ENCODE assay signal across 8 cellular contexts in the genomic region with DNA sequence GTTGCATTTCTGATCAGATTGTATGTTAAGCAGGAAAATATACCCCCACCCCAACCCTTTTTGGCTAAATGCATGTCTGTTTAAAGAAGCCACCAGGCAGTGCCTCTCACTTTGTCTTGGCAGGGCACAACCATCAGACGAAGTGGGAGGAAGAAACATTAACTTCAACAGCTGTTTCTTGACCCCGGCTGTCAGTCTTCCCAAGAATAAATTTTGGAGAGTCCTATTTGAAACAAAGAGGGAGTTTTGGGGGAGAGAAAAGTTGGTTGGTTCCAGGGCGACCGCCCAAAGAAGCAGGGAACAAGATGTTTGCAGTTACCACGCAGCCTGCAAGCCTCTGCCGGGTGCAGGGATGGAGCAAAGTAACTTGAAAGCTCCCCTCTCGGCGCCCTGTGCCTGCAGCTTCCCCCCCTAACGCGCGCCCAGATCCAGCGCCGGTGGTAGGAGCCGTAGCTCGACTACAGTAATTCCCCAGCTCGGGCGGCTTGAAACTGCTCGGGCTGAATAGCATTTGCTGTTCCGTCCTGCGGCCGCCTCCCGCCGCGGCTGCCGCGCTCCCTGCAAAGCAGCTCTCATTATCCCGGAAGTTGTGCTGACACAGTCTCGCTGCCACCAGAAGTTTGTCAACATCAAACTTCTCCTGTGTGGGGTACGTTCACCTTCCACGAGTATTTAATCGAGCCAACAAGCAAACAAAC.
DNase-seq lines count a peak whose midpoint lies in the region; ATAC-seq, FAIRE-seq and TF ChIP-seq lines count a peak whose summit lies in the region.

No MANE protein-coding gene starts in this region.

- no peaks in the 10 kb centered on the region for H3K9me3 ChIP-seq in HCT116 (ENCODE audit: control insufficient read depth in 1 of 2, insufficient read depth in 1 of 2, low read depth in 1 of 2, low read length in 2 of 2)
- H3K9me3 ChIP-seq in SJSA1 (replicated peaks) = no peaks in the 10 kb centered on the region
- no peaks in the 10 kb centered on the region for H3K9me3 ChIP-seq in neuron (ENCODE audit: low read length)

- BruUV-seq in HCT116 (replicated peaks; lab: Mats Ljungman, UMichigan) = TSS peak; percentile 70

- POLR2A ChIA-PET in HCT116 (lab: Charles Lee) = interaction anchor here (0.6 to 1.7 kb wide), 9 partner anchors 62 to 1784 kb away, joined by 3 to 31 read pairs (median 3); a partner anchor contains a TSS

- H3K27ac Mint-ChIP-seq in activated naive CD4-positive, alpha-beta T cell treated with anti-CD3 and anti-CD28 coated beads for 36 hours = peak overlapping the region; percentile 92

- TF ChIP-seq POLR2A in HCT116 (IDR thresholded peaks at IDR 0.05; ENCODE audit: borderline replicate concordance, extremely low read depth, insufficient read depth, insufficient read length) = peak; percentile 47

- peaks cover 40% of the 10 kb centered on the region for H3K4me1 Mint-ChIP-seq in activated naive CD4-positive, alpha-beta T cell treated with anti-CD3 and anti-CD28 coated beads for 36 hours (ENCODE audit: low read depth)

- H3K27ac ChIP-seq in HCT116 (ENCODE audit: low read depth, low read length) = peak overlapping the region; percentile 81
- peak overlapping the region; percentile 73 for H3K27ac ChIP-seq in SJSA1

- no peaks in the 10 kb centered on the region for H3K9me2 ChIP-seq in HCT116 (ENCODE audit: insufficient read depth)

- H3K4me2 ChIP-seq in HCT116 (ENCODE audit: low read length) = peak overlapping the region; percentile 88

- CTCF ChIA-PET in HCT116 (lab: Charles Lee) = interaction anchor here (1.2 to 2.4 kb wide), 5 partner anchors 13 to 314 kb away, joined by 4 to 32 read pairs (median 8); a partner anchor contains a TSS
- CTCF ChIA-PET in activated naive CD4-positive, alpha-beta T cell treated with anti-CD3 and anti-CD28 coated beads for 36 hours (lab: Charles Lee) = interaction anchor here (0.5 to 4.4 kb wide), 8 partner anchors 13 to 656 kb away, joined by 3 to 23 read pairs (median 3); a partner anchor contains a TSS

- H3K36me3 ChIP-seq in HCT116 (ENCODE audit: control insufficient read depth in 1 of 2, insufficient read depth in 2 of 2, low read length in 2 of 2) = no peaks in the 10 kb centered on the region
- H3K36me3 ChIP-seq in SJSA1 = no peaks in the 10 kb centered on the region
- no peaks in the 10 kb centered on the region for H3K36me3 ChIP-seq in neuron (ENCODE audit: insufficient read depth, low read length)

- peak; percentile 82 for ATAC-seq in HCT116

- no peak for TF ChIP-seq CTCF in HCT116 (IDR thresholded peaks at IDR 0.05 in 2 of 3, conservative IDR thresholded peaks at IDR 0.05 in 1 of 3; ENCODE audit: borderline replicate concordance in 1 of 3, insufficient read depth in 1 of 3, low read depth in 2 of 3, low read length in 2 of 3)

- DNase-seq in HCT116 (ENCODE audit: low read depth, low spot score) (peak; percentile 84), MV-4-11 (lab: John Stamatoyannopoulos, UW) (peak; percentile 92), SJSA1 (ENCODE audit: low read depth in 1 of 2, low spot score in 2 of 2) (peak; percentile 88 to 93), frontal cortex (ENCODE audit: low spot score in 2 of 2) (peak; percentile 81 to 86), stromal cell of bone marrow (ENCODE audit: low read depth) (peak; percentile 93)
- DNase-seq in activated naive CD4-positive, alpha-beta T cell treated with anti-CD3 and anti-CD28 coated beads for 36 hours = peak; percentile 91

- peak overlapping the region; percentile 75 for H2AFZ ChIP-seq in HCT116 (ENCODE audit: low read depth, low read length, poor library complexity, severe bottlenecking)
- peak overlapping the region; percentile 39 for H2AFZ ChIP-seq in neuron (ENCODE audit: low read depth, low read length)

- RAD21 ChIA-PET in HCT116 (lab: Charles Lee; ENCODE audit: low non-redundant PET in 1 of 2, low total read pairs in 2 of 2, uncharacterized antibody in 2 of 2, unreplicated experiment in 2 of 2) = interaction anchor here (0.7 to 3.3 kb wide), 7 partner anchors 13 to 340 kb away, joined by 3 to 35 read pairs (median 7); a partner anchor contains a TSS

- no peaks in the 10 kb centered on the region for H3K9me3 Mint-ChIP-seq in activated naive CD4-positive, alpha-beta T cell treated with anti-CD3 and anti-CD28 coated beads for 36 hours

- peak overlapping the region; percentile 86 for H3K4me3 Mint-ChIP-seq in activated naive CD4-positive, alpha-beta T cell treated with anti-CD3 and anti-CD28 coated beads for 36 hours

- FAIRE-seq in G401.6 (lab: Jason Lieb, UNC) (peak; percentile 91), frontal cortex (lab: Jason Lieb, UNC) (no peak)

- H3K4me1 ChIP-seq in HCT116 (ENCODE audit: control insufficient read depth in 1 of 2, insufficient read depth in 2 of 2, low read length in 2 of 2) = peaks cover 40 to 52% of the 10 kb centered on the region in 2 experiments
- H3K4me1 ChIP-seq in SJSA1 (replicated peaks) = peaks cover 22% of the 10 kb centered on the region
- H3K4me1 ChIP-seq in neuron (ENCODE audit: insufficient read depth, low read length) = peaks cover 81% of the 10 kb centered on the region

- peak overlapping the region; percentile 52 for H3K9ac ChIP-seq in HCT116 (ENCODE audit: low read length)

- H3K27me3 ChIP-seq in HCT116 (ENCODE audit: insufficient read depth, low read length) = no peaks in the 10 kb centered on the region
- no peaks in the 10 kb centered on the region for H3K27me3 ChIP-seq in SJSA1 (replicated peaks)
- H3K27me3 ChIP-seq in neuron (ENCODE audit: insufficient read depth, low read length) = no peaks in the 10 kb centered on the region

- H3K4me3 ChIP-seq in HCT116 (replicated peaks in 1 of 2; ENCODE audit: low read depth in 1 of 2, low read length in 2 of 2) = peak overlapping the region; percentile 42 to 56
- H3K4me3 ChIP-seq in SJSA1 = peak overlapping the region; percentile 27
- peak overlapping the region; percentile 91 for H3K4me3 ChIP-seq in neuron (ENCODE audit: low read length)

- H3K36me3 Mint-ChIP-seq in activated naive CD4-positive, alpha-beta T cell treated with anti-CD3 and anti-CD28 coated beads for 36 hours (ENCODE audit: low read depth) = no peaks in the 10 kb centered on the region

- no peaks in the 10 kb centered on the region for H4K20me1 ChIP-seq in HCT116 (ENCODE audit: insufficient read depth)

- intact Hi-C loops in HCT116 (cut with micrococcal nuclease) = loop anchor here (1.0 to 5.0 kb wide), 5 partner anchors 64 to 424 kb away; a partner anchor contains a TSS
- intact Hi-C loops in activated naive CD4-positive, alpha-beta T cell treated with anti-CD3 and anti-CD28 coated beads for 36 hours (cut with micrococcal nuclease) = loop anchor here (1.0 to 5.0 kb wide), 10 partner anchors 72 to 549 kb away; a partner anchor contains a TSS

- no peaks in the 10 kb centered on the region for H3K27me3 Mint-ChIP-seq in activated naive CD4-positive, alpha-beta T cell treated with anti-CD3 and anti-CD28 coated beads for 36 hours (ENCODE audit: low read depth)

- no peaks in the 10 kb centered on the region for H3K79me2 ChIP-seq in HCT116 (ENCODE audit: insufficient read depth, low read length)

- TF ChIP-seq RAD21 in HCT116 (IDR thresholded peaks at IDR 0.05; ENCODE audit: low read depth) = peak; percentile 35

TF ChIP-seq in HCT116, 20 proteins besides CTCF, POLR2A, EP300 and RAD21 (continues in another document):
- TF ChIP-seq, protein P1, sequence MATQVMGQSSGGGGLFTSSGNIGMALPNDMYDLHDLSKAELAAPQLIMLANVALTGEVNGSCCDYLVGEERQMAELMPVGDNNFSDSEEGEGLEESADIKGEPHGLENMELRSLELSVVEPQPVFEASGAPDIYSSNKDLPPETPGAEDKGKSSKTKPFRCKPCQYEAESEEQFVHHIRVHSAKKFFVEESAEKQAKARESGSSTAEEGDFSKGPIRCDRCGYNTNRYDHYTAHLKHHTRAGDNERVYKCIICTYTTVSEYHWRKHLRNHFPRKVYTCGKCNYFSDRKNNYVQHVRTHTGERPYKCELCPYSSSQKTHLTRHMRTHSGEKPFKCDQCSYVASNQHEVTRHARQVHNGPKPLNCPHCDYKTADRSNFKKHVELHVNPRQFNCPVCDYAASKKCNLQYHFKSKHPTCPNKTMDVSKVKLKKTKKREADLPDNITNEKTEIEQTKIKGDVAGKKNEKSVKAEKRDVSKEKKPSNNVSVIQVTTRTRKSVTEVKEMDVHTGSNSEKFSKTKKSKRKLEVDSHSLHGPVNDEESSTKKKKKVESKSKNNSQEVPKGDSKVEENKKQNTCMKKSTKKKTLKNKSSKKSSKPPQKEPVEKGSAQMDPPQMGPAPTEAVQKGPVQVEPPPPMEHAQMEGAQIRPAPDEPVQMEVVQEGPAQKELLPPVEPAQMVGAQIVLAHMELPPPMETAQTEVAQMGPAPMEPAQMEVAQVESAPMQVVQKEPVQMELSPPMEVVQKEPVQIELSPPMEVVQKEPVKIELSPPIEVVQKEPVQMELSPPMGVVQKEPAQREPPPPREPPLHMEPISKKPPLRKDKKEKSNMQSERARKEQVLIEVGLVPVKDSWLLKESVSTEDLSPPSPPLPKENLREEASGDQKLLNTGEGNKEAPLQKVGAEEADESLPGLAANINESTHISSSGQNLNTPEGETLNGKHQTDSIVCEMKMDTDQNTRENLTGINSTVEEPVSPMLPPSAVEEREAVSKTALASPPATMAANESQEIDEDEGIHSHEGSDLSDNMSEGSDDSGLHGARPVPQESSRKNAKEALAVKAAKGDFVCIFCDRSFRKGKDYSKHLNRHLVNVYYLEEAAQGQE (IDR thresholded peaks at IDR 0.05; ENCODE audit: low read depth) = no peak
- TF ChIP-seq EZH2 (IDR thresholded peaks at IDR 0.05) (no peak), SP1 (IDR thresholded peaks at IDR 0.05; ENCODE audit: low read depth) (peak; percentile 80), ELF1 (IDR thresholded peaks at IDR 0.05; ENCODE audit: borderline replicate concordance, low read depth) (peak; percentile 77), SIN3A (IDR thresholded peaks at IDR 0.05; ENCODE audit: low read depth) (no peak), SRF (IDR thresholded peaks at IDR 0.05; ENCODE audit: low read depth) (no peak), CBX3 (IDR thresholded peaks at IDR 0.05; ENCODE audit: low read depth) (no peak), FOSL1 (IDR thresholded peaks at IDR 0.05; ENCODE audit: low read depth) (no peak), ZNF274 (IDR thresholded peaks at IDR 0.05; ENCODE audit: low read depth, low read length) (no peak), POLR2AphosphoS5 (IDR thresholded peaks at IDR 0.05; ENCODE audit: low read depth, low read length) (peak; percentile 73), EZH2phosphoT487 (IDR thresholded peaks at IDR 0.05; ENCODE audit: borderline replicate concordance) (no peak)
- TF ChIP-seq, protein P2, sequence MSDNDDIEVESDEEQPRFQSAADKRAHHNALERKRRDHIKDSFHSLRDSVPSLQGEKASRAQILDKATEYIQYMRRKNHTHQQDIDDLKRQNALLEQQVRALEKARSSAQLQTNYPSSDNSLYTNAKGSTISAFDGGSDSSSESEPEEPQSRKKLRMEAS (IDR thresholded peaks at IDR 0.05) = peak; percentile 27; the same call in 1 of the 2 replicates
- TF ChIP-seq, protein P3, sequence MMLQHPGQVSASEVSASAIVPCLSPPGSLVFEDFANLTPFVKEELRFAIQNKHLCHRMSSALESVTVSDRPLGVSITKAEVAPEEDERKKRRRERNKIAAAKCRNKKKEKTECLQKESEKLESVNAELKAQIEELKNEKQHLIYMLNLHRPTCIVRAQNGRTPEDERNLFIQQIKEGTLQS (IDR thresholded peaks at IDR 0.05) = no peak

Comparison
In these comparisons a context has a peak if more than half of its experiments do, and no peak if none do; other contexts are left out.
1. Peak in every context shown above with its lines: DNase-seq, ATAC-seq, H3K4me3 ChIP-seq and H3K27ac ChIP-seq.
2. H3K4me3 ChIP-seq: peak in every context shown above with its lines; median percentile 91 in neuron; 49 in HCT116; 27 in SJSA1.